28 cellular contexts compared by ENCODE assay signal in the genomic region with DNA sequence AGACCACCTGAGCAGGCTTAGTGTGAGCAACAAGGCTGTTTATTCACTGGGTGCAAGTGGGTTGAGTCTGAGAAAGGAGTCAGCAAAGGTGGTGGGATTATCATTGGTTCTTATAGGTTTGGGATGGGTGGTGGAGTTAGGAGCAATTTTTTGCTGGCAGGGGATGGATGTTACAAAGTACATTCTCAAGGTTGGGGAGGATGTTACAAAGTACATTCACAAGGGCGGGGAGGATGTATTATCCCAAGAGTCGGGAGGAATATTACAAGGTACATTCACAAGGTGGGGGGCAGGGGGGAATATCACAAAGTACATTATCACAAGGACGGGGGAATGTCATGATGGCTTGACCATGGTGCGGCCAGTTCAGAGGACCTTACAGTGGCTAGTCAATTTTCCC.
"Had no signal": no experiment of that assay in that cellular context is flagged by ENCODE, and none has a peak within 500 bp of the region (broad histone marks: within the 10 kb centered on the region; RNA-seq: fewer than 3 reads in every experiment).

No MANE protein-coding gene starts in this region.

- H3K36me3 ChIP-seq: colonic mucosa, esophagus muscularis mucosa, esophagus squamous epithelium, gastrocnemius medialis, gastroesophageal sphincter, heart left ventricle, heart right ventricle had no signal

- H3K4me3 ChIP-seq: colonic mucosa, coronary artery, dorsolateral prefrontal cortex, esophagus muscularis mucosa, esophagus squamous epithelium, gastrocnemius medialis, gastroesophageal sphincter, heart left ventricle, heart right ventricle had no signal

- FAIRE-seq: colon, endometrium, endothelial cell of umbilical vein, frontal cortex had no signal

- H3K9me3 ChIP-seq: colonic mucosa, esophagus muscularis mucosa, esophagus squamous epithelium, gastrocnemius medialis, gastroesophageal sphincter had no signal

- ATAC-seq: effector memory CD8-positive, alpha-beta T cell; esophagus mucosa; foreskin keratinocyte; gastrocnemius medialis; gastroesophageal sphincter; heart left ventricle; heart right ventricle had no signal

- H3K4me1 ChIP-seq: colonic mucosa, esophagus muscularis mucosa, foreskin keratinocyte, gastroesophageal sphincter had no signal

- DNase-seq: colonic mucosa; cortex of kidney; dermis blood vessel endothelial cell; dorsolateral prefrontal cortex; effector CD4-positive, alpha-beta T cell; effector CD8-positive, alpha-beta T cell; effector memory CD4-positive, alpha-beta T cell; effector memory CD8-positive, alpha-beta T cell; endodermal cell; erythroblast; esophagus squamous epithelium; foreskin fibroblast; foreskin keratinocyte; foreskin melanocyte; gastrocnemius medialis; glutamatergic neuron; head of caudate nucleus; heart left ventricle; heart right ventricle had no signal

- H3K27me3 ChIP-seq: colonic mucosa, esophagus muscularis mucosa, gastrocnemius medialis, gastroesophageal sphincter, heart left ventricle had no signal

- H3K27ac ChIP-seq: colonic mucosa, coronary artery, dorsolateral prefrontal cortex, epithelial cell of prostate, esophagus muscularis mucosa, esophagus squamous epithelium, foreskin keratinocyte, gastrocnemius medialis, gastroesophageal sphincter, heart left ventricle, heart right ventricle had no signal
